Comparison of ENCODE assay signal across 1 cellular context in genomic region chr3:114411811-114412803, GRCh38.
TF ChIP-seq lines count a peak whose summit lies in the region.

No MANE protein-coding gene starts in this region.

TF ChIP-seq in HCT116, 20 proteins besides CTCF, POLR2A, EP300 and RAD21 (continued from another document):
- no peak for TF ChIP-seq REST (IDR thresholded peaks at IDR 0.05; ENCODE audit: low read depth)
